Comparison of ENCODE assay signal across 15 cellular contexts in genomic region chr14:81172881-81173280, GRCh38. TPM values are rescaled to one million over a fixed set of nuclear protein-coding genes. Genes with fewer than 3 reads are reported as not detected.
A peak's percentile ranks its signal among the peaks of the same experiment; 100 is the strongest.
DNase-seq lines count a peak whose midpoint lies in the region; ATAC-seq and TF ChIP-seq lines count a peak whose summit lies in the region.
"Had no signal": no experiment of that assay in that cellular context is flagged by ENCODE, and none has a peak within 500 bp of the region (broad histone marks: within the 10 kb centered on the region; RNA-seq: fewer than 3 reads in every experiment).

No MANE protein-coding gene starts in this region.

- H3K79me2 ChIP-seq in GM23248 (ENCODE audit: insufficient read depth) (no peaks in the 10 kb centered on the region), trophoblast cell (ENCODE audit: control insufficient read depth, insufficient read depth, low read length, poor library complexity) (peaks cover 4% of the 10 kb centered on the region)

- no peak overlapping the region for H4K8ac ChIP-seq in trophoblast cell (ENCODE audit: low read depth, low read length)

- H3F3A ChIP-seq in GM23248 (ENCODE audit: insufficient read depth) = peaks cover 25% of the 10 kb centered on the region

- no peak for TF ChIP-seq CTCF in right lobe of liver (IDR thresholded peaks at IDR 0.05)

- peak; percentile 27 for DNase-seq in GM23248
- peak; percentile 38 to 77 for DNase-seq in trophoblast cell
- no peak for DNase-seq in NCI-H345 treated with DMSO at 0.1 percent for 48 hours (lab: John Stamatoyannopoulos, UW; ENCODE audit: unreplicated experiment)
- DNase-seq in right lobe of liver = no peak
- DNase-seq in left colon = no peak
- DNase-seq: left cardiac atrium, NCI-H1092, NCI-H748 treated with DMSO at 0.1 percent for 48 hours, nephron progenitor cell had no signal

- H3K36me3 ChIP-seq in GM23248 (ENCODE audit: low read depth) (no peaks in the 10 kb centered on the region), trophoblast cell (ENCODE audit: control insufficient read depth in 1 of 2, insufficient read depth in 2 of 2, low read length in 2 of 2) (no peaks in the 10 kb centered on the region), right lobe of liver (no peaks in the 10 kb centered on the region)
- H3K36me3 ChIP-seq: vagina had no signal

- no peak overlapping the region for H4K91ac ChIP-seq in trophoblast cell (ENCODE audit: low read depth, low read length)

- H3K4ac ChIP-seq in trophoblast cell (ENCODE audit: low read depth, low read length) = no peak overlapping the region

- 75 to 77% methylated on average over 3 of the region's 3 CpGs for WGBS in GM23248 (ENCODE audit: low coverage in 1 of 2, low lambda C conversion rate in 2 of 2, missing lambda C conversion rate in 2 of 2), 2 experiments
- no CpG with 5 or more reads among the region's 3 CpGs for WGBS in trophoblast cell (ENCODE audit: extremely low coverage, insufficient coverage, insufficient read length)
- WGBS in right lobe of liver (ENCODE audit: insufficient coverage, low coverage, low lambda C conversion rate, missing lambda C conversion rate) = 93% methylated on average over 3 of the region's 3 CpGs

- TF ChIP-seq POLR2A in right lobe of liver (IDR thresholded peaks at IDR 0.05) = no peak

- H2BK12ac ChIP-seq in trophoblast cell (ENCODE audit: low read length) = no peak overlapping the region

- H3K4me1 ChIP-seq in GM23248 (ENCODE audit: insufficient read depth) = peaks cover 20% of the 10 kb centered on the region
- peaks cover 6 to 7% of the 10 kb centered on the region in 2 experiments for H3K4me1 ChIP-seq in trophoblast cell (ENCODE audit: control insufficient read depth in 1 of 2, insufficient read depth in 2 of 2, low read length in 2 of 2)
- peaks cover 0 to 15% (median 3%) of the 10 kb centered on the region in 4 donors for H3K4me1 ChIP-seq in right lobe of liver

- no peak overlapping the region for H4K12ac ChIP-seq in trophoblast cell (ENCODE audit: low read depth, low read length)

- H3K79me1 ChIP-seq in trophoblast cell (ENCODE audit: low read length) = peaks cover 6% of the 10 kb centered on the region

- peak overlapping the region; percentile 7; the same call in 1 of the 2 replicates for H3K27ac ChIP-seq in GM23248
- no peak overlapping the region for H3K27ac ChIP-seq in trophoblast cell (ENCODE audit: low read depth, low read length)
- no peak overlapping the region for H3K27ac ChIP-seq in right lobe of liver
- H3K27ac ChIP-seq: vagina had no signal

- no peaks in the 10 kb centered on the region for H3K9me2 ChIP-seq in GM23248 (ENCODE audit: insufficient read depth)

- no peak overlapping the region for H3K14ac ChIP-seq in trophoblast cell (ENCODE audit: low read length)

- H3K18ac ChIP-seq in trophoblast cell (ENCODE audit: low read length) = no peak overlapping the region

- no peak overlapping the region for H2AK5ac ChIP-seq in trophoblast cell (ENCODE audit: low read length)

- H4K20me1 ChIP-seq in GM23248 (ENCODE audit: insufficient read depth) = no peaks in the 10 kb centered on the region

- ATAC-seq in GM18858 (IDR thresholded peaks at IDR 0.05; ENCODE audit: unreplicated experiment) = peak; percentile 20
- ATAC-seq in HG03457 (IDR thresholded peaks at IDR 0.05; ENCODE audit: unreplicated experiment) = peak; percentile 26
- no peak for ATAC-seq in right lobe of liver
- no peak for ATAC-seq in left colon
- no peak for ATAC-seq in HG02970 (IDR thresholded peaks at IDR 0.05; ENCODE audit: low FRiP score, unreplicated experiment)
- ATAC-seq: activated CD4-positive, CD25-positive, alpha-beta regulatory T cell treated with anti-CD3 and anti-CD28 coated beads, Interleukin-2, amount 50 U/mL, for 24 hours; activated T-helper 17 cell treated with anti-CD3 and anti-CD28 coated beads, Interleukin-2, amount 50 U/mL, for 72 hours; left cardiac atrium had no signal

- H3K23ac ChIP-seq in trophoblast cell (ENCODE audit: low read length) = no peak overlapping the region

- H3K4me2 ChIP-seq in GM23248 (ENCODE audit: unreplicated experiment) = peak overlapping the region; percentile 30
- H3K4me2 ChIP-seq in trophoblast cell (ENCODE audit: low read length) = no peak overlapping the region

- H2AFZ ChIP-seq in GM23248 (no peak overlapping the region), trophoblast cell (ENCODE audit: insufficient read depth, low read length, poor library complexity) (no peak overlapping the region)

- in situ Hi-C loops in GM23248 (cut with MboI) = no loop called here

- no peak overlapping the region for H2BK5ac ChIP-seq in trophoblast cell (ENCODE audit: low read depth, low read length, poor library complexity)

- H3K9ac ChIP-seq in GM23248 (no peak overlapping the region), trophoblast cell (ENCODE audit: low read length) (no peak overlapping the region)

- no peak overlapping the region for H2BK120ac ChIP-seq in trophoblast cell (ENCODE audit: insufficient read depth, low read length, poor library complexity)

- H3K9me3 ChIP-seq in GM23248 (ENCODE audit: low read depth) (no peaks in the 10 kb centered on the region), trophoblast cell (ENCODE audit: insufficient read depth, low read depth, low read length) (no peaks in the 10 kb centered on the region), right lobe of liver (no peaks in the 10 kb centered on the region)
- H3K9me3 ChIP-seq: vagina had no signal

- H3K4me3 ChIP-seq in GM23248 = no peak overlapping the region
- H3K4me3 ChIP-seq in trophoblast cell (ENCODE audit: low read depth, low read length) = no peak overlapping the region
- H3K4me3 ChIP-seq in right lobe of liver = no peak overlapping the region
- H3K4me3 ChIP-seq: vagina had no signal

- intact Hi-C loops in right lobe of liver (cut with DNase I) = no loop called here
- intact Hi-C loops in left colon (cut with DNase I, micrococcal nuclease) = no loop called here

- H3K27me3 ChIP-seq in GM23248 (replicated peaks; ENCODE audit: insufficient read depth) = no peaks in the 10 kb centered on the region
- no peaks in the 10 kb centered on the region for H3K27me3 ChIP-seq in trophoblast cell (ENCODE audit: insufficient read depth, low read length)
- H3K27me3 ChIP-seq in right lobe of liver = no peaks in the 10 kb centered on the region
- H3K27me3 ChIP-seq: vagina had no signal

RNA-seq across cellular contexts. Expression of gene GTF2A1, which starts 47.9 kb away (rescaled TPM):
- 22.5 and 27.8 TPM in 2 replicates for total RNA-seq in GM23248 (2014; rRNA removed; shearing (Covaris generic))
- 3.8 and 3.9 TPM in 2 replicates for polyA plus RNA-seq in GM23248 (2016; fragmentation: Nextera tagmentation; extraction: Ambion mirVana)
- polyA plus RNA-seq in trophoblast cell (2013) = 21.0 and 22.7 TPM in 2 replicates
- 10 to 100 TPM; 11.0 to 16.8 (median 12.9) TPM for total RNA-seq in right lobe of liver
- total RNA-seq in left colon = 10 to 100 TPM; 23.9 to 29.5 TPM

Comparison
In these comparisons a context has a peak if more than half of its experiments do, and no peak if none do; other contexts are left out.
1. ATAC-seq: peak in GM18858 (single experiment) and HG03457 (single experiment); none in right lobe of liver (0 of 4), left colon (single experiment) and HG02970 (single experiment).
2. DNase-seq: peak in GM23248 (single experiment) and trophoblast cell (2 of 2); none in NCI-H345 treated with DMSO at 0.1 percent for 48 hours (single experiment), right lobe of liver (0 of 3) and left colon (0 of 2).